Comparison of ENCODE assay signal across 11 cellular contexts in genomic region chr9:2722715-2723114, GRCh38. TPM values are rescaled to one million over a fixed set of nuclear protein-coding genes. Genes with fewer than 3 reads are reported as not detected.
A peak's percentile ranks its signal among the peaks of the same experiment; 100 is the strongest.
DNase-seq lines count a peak whose midpoint lies in the region; ATAC-seq and TF ChIP-seq lines count a peak whose summit lies in the region.
"Had no signal": no experiment of that assay in that cellular context is flagged by ENCODE, and none has a peak within 500 bp of the region (broad histone marks: within the 10 kb centered on the region; RNA-seq: fewer than 3 reads in every experiment).

No MANE protein-coding gene starts in this region.

- BruUV-seq in mammary epithelial cell (replicated peaks; lab: Mats Ljungman, UMichigan), result no TSS peak

- peaks cover 13% of the 10 kb centered on the region for H3K36me3 Mint-ChIP-seq in neural crest cell (ENCODE audit: low read depth)

- H3K27me3 ChIP-seq in mammary epithelial cell (ENCODE audit: insufficient read depth, low read length), result no peaks in the 10 kb centered on the region
- H3K27me3 ChIP-seq: Peyer's patch had no signal

- TF ChIP-seq CTCF in mammary epithelial cell (conservative IDR thresholded peaks at IDR 0.05 in 1 of 2, IDR thresholded peaks at IDR 0.05 in 1 of 2; ENCODE audit: extremely low read depth in 1 of 2, insufficient read depth in 1 of 2, low read depth in 1 of 2, low read length in 2 of 2) (no peak), neural crest cell (conservative IDR thresholded peaks at IDR 0.05) (no peak)

- DNase-seq in GM04504 (ENCODE audit: low read depth), result peak; percentile 56
- peak; percentile 49 for DNase-seq in NAMALWA (ENCODE audit: low spot score)
- peak; percentile 88 for DNase-seq in mammary epithelial cell
- DNase-seq in neural crest cell (ENCODE audit: low read depth, low spot score), result no peak
- no peak for DNase-seq in activated effector memory CD4-positive, alpha-beta T cell treated with anti-CD3 and anti-CD28 coated beads, Interleukin-2, amount 50 U/mL, for 16 hours
- DNase-seq: GF-D8, NCI-H1092, Peyer's patch had no signal

- H3K9me3 ChIP-seq in mammary epithelial cell (replicated peaks; ENCODE audit: insufficient read depth, low read length), result no peaks in the 10 kb centered on the region
- H3K9me3 ChIP-seq: Peyer's patch had no signal

- peak overlapping the region; percentile 54 for H3K4me3 Mint-ChIP-seq in neural crest cell

- dilution Hi-C loops in mammary epithelial cell (cut with HindIII; ENCODE audit: low sequenced_read_pairs), result no loop called here

- CTCF ChIA-PET in mammary epithelial cell (lab: Charles Lee; ENCODE audit: low non-redundant PET), result no interaction called here

- peaks cover 22% of the 10 kb centered on the region for H3K4me1 Mint-ChIP-seq in neural crest cell

- H3K36me3 ChIP-seq in mammary epithelial cell (ENCODE audit: insufficient read depth, low read length), result no peaks in the 10 kb centered on the region
- H3K36me3 ChIP-seq: Peyer's patch had no signal

- no peaks in the 10 kb centered on the region for H3K27me3 Mint-ChIP-seq in neural crest cell (ENCODE audit: low read depth)

- no peak overlapping the region for H3K4me3 ChIP-seq in mammary epithelial cell (replicated peaks in 1 of 3; ENCODE audit: insufficient read depth in 1 of 3, low read depth in 2 of 3, low read length in 3 of 3)
- H3K4me3 ChIP-seq: Peyer's patch had no signal

- ATAC-seq in HG02588 (IDR thresholded peaks at IDR 0.05; ENCODE audit: unreplicated experiment), result no peak
- ATAC-seq in GM18519 (IDR thresholded peaks at IDR 0.05; ENCODE audit: low FRiP score, unreplicated experiment), result no peak

- in situ Hi-C loops in mammary epithelial cell (cut with MboI; ENCODE audit: low sequenced_read_pairs in 2 of 2), result no loop called here

- no peak overlapping the region for H2AFZ ChIP-seq in mammary epithelial cell (ENCODE audit: low read depth, low read length)

- H4K20me1 ChIP-seq in mammary epithelial cell (ENCODE audit: insufficient read depth, low read length), result no peaks in the 10 kb centered on the region

- WGBS in mammary epithelial cell (ENCODE audit: low coverage, missing lambda C conversion rate), result 28% methylated on average over 2 of the region's 2 CpGs

- peak overlapping the region; percentile 13 for H3K4me2 ChIP-seq in mammary epithelial cell (ENCODE audit: insufficient read depth, low read depth, low read length)

- peak overlapping the region; percentile 40 for H3K27ac Mint-ChIP-seq in neural crest cell (ENCODE audit: unreplicated experiment)

- intact Hi-C loops in mammary epithelial cell (cut with micrococcal nuclease), result loop anchor here (2.0 to 10.0 kb wide), 2 partner anchors 68 to 398 kb away; no protein-coding TSS in a partner anchor

- peaks cover 22% of the 10 kb centered on the region for H3K4me1 ChIP-seq in mammary epithelial cell (ENCODE audit: insufficient read depth, low read length)
- H3K4me1 ChIP-seq: Peyer's patch had no signal

- no peak overlapping the region for H3K9ac ChIP-seq in mammary epithelial cell (ENCODE audit: insufficient read depth, low read length)

- no peaks in the 10 kb centered on the region for H3K79me2 ChIP-seq in mammary epithelial cell (ENCODE audit: insufficient read depth, low read length)

- peak overlapping the region; percentile 11 for H3K27ac ChIP-seq in mammary epithelial cell (ENCODE audit: insufficient read depth, low read depth, low read length)
- H3K27ac ChIP-seq: Peyer's patch had no signal

- H3K9me3 Mint-ChIP-seq in neural crest cell, result peaks cover 3% of the 10 kb centered on the region

RNA-seq across cellular contexts. Expression of gene KCNV2, which starts 5.4 kb away (rescaled TPM):
- total RNA-seq in mammary epithelial cell (not detected), neural crest cell (not detected in 2 replicates)
- not detected for polyA plus RNA-seq in mammary epithelial cell
- not detected for polyA minus RNA-seq in mammary epithelial cell
- total RNA-seq: osteocyte, Peyer's patch had no signal

Comparison
In these comparisons a context has a peak if more than half of its experiments do, and no peak if none do; other contexts are left out.
1. DNase-seq: peak in GM04504 (single experiment), NAMALWA (single experiment) and mammary epithelial cell (single experiment); none in neural crest cell (single experiment) and activated effector memory CD4-positive, alpha-beta T cell treated with anti-CD3 and anti-CD28 coated beads, Interleukin-2, amount 50 U/mL, for 16 hours (single experiment).